ENCODE assay signal across 9 cellular contexts in the genomic region with DNA sequence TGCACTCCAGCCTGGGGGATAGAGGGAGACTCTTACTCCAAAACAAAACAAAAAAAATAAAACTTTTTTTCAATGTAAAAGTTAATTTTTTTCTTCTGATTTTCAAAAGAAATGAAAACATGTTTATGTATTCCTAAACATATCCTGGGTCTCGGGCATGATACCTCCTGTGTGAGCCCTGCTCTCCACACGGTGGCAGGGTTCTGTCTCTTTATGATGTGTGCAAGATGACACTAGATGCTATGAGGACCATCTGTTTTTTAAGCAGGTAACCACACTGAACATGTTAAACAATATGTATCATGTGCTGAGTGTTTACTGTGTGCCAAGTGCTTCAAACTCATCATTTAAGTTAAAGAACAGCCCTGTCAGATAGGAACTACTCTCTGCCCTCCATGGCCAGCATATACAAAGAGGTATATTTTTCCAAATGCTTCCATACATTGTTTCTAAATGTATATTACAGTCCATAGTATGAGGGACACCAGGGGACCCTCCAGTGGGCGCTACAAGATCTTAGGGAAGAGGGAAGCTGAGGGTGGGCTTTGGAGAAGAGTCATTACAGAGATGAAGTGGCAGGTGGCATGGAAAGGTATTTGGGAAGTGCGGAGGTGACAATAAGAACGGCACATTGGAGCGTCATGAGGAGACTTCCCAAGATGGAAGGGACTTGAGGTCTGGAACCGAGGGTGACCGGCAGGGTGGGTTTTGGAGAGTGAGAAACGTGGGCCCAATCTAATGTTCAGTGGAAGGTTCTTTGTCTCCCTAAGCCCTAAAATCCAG. TPM values are rescaled to one million over a fixed set of nuclear protein-coding genes. Genes with fewer than 3 reads are reported as not detected.
DNase-seq lines count a peak whose midpoint lies in the region; ATAC-seq and TF ChIP-seq lines count a peak whose summit lies in the region.
"Had no signal": no experiment of that assay in that cellular context is flagged by ENCODE, and none has a peak within 500 bp of the region (broad histone marks: within the 10 kb centered on the region; RNA-seq: fewer than 3 reads in every experiment).

No MANE protein-coding gene starts in this region.

- POLR2A ChIA-PET in activated CD4-positive, alpha-beta T cell treated with anti-CD3 and anti-CD28 coated beads for 36 hours (lab: Charles Lee): no interaction called here

- H3K27me3 Mint-ChIP-seq in activated CD4-positive, alpha-beta T cell treated with anti-CD3 and anti-CD28 coated beads for 36 hours: no peaks in the 10 kb centered on the region

- no peak overlapping the region for H3K4me3 Mint-ChIP-seq in activated CD4-positive, alpha-beta T cell treated with anti-CD3 and anti-CD28 coated beads for 36 hours

- intact Hi-C loops in activated CD4-positive, alpha-beta T cell treated with anti-CD3 and anti-CD28 coated beads for 36 hours (cut with DNase I, micrococcal nuclease): loop anchor here (1.0 to 10.0 kb wide), 9 partner anchors 145 to 678 kb away; a partner anchor contains a TSS

- no peaks in the 10 kb centered on the region for H3K9me3 Mint-ChIP-seq in activated CD4-positive, alpha-beta T cell treated with anti-CD3 and anti-CD28 coated beads for 36 hours (ENCODE audit: low read depth)
- H3K9me3 Mint-ChIP-seq: naive B cell had no signal

- peaks cover 20% of the 10 kb centered on the region for H3K4me1 Mint-ChIP-seq in activated CD4-positive, alpha-beta T cell treated with anti-CD3 and anti-CD28 coated beads for 36 hours

- CTCF ChIA-PET in activated CD4-positive, alpha-beta T cell treated with anti-CD3 and anti-CD28 coated beads for 36 hours (lab: Charles Lee): interaction anchor here (1.0 to 9.0 kb wide), 20 partner anchors 11 to 347 kb away, joined by 3 to 57 read pairs (median 4); no protein-coding TSS in a partner anchor

- peak; percentile 67 for ATAC-seq in activated CD4-positive, alpha-beta T cell treated with anti-CD3 and anti-CD28 coated beads for 36 hours
- peak; percentile 52 for ATAC-seq in HG03439 (IDR thresholded peaks at IDR 0.05; ENCODE audit: unreplicated experiment)
- ATAC-seq in GM18520 (IDR thresholded peaks at IDR 0.05; ENCODE audit: unreplicated experiment): no peak
- no peak for ATAC-seq in HG02884 (IDR thresholded peaks at IDR 0.05; ENCODE audit: unreplicated experiment)

- peak; percentile 60 for DNase-seq in activated CD4-positive, alpha-beta T cell treated with anti-CD3 and anti-CD28 coated beads for 36 hours
- no peak for DNase-seq in activated CD4-positive, alpha-beta T cell treated with anti-CD3 and anti-CD28 coated beads, Interleukin-2, amount 50 U/mL, for 1 hour
- DNase-seq in NOMO-1 treated with dmso at 0.1 percent for 144 hours (lab: John Stamatoyannopoulos, UW; ENCODE audit: unreplicated experiment) (peak; percentile 55), epithelial cell of proximal tubule (ENCODE audit: low read depth) (no peak), cerebellum (ENCODE audit: low spot score) (no peak)

- H3K36me3 Mint-ChIP-seq in activated CD4-positive, alpha-beta T cell treated with anti-CD3 and anti-CD28 coated beads for 36 hours (ENCODE audit: low read depth): no peaks in the 10 kb centered on the region
- H3K36me3 Mint-ChIP-seq: naive B cell had no signal

- peak; percentile 49 for TF ChIP-seq CTCF in epithelial cell of proximal tubule (conservative IDR thresholded peaks at IDR 0.05; ENCODE audit: low read depth, low read length)

- H3K4me3 ChIP-seq in epithelial cell of proximal tubule (ENCODE audit: low read depth, low read length): no peak overlapping the region

- no peak overlapping the region for H3K27ac Mint-ChIP-seq in activated CD4-positive, alpha-beta T cell treated with anti-CD3 and anti-CD28 coated beads for 36 hours

RNA-seq across cellular contexts. Expression of a gene that starts 28.5 kb away (rescaled TPM):
- total RNA-seq in activated CD4-positive, alpha-beta T cell treated with anti-CD3 and anti-CD28 coated beads for 36 hours: 10 to 100 TPM; 16.0 to 21.1 TPM
- total RNA-seq in epithelial cell of proximal tubule: 2.5 and 2.7 TPM in 2 replicates
- total RNA-seq in cerebellum: 36.3 TPM

Comparison
In these comparisons a context has a peak if more than half of its experiments do, and no peak if none do; other contexts are left out.
1. DNase-seq: peak in activated CD4-positive, alpha-beta T cell treated with anti-CD3 and anti-CD28 coated beads for 36 hours (single experiment) and NOMO-1 treated with dmso at 0.1 percent for 144 hours (single experiment); none in activated CD4-positive, alpha-beta T cell treated with anti-CD3 and anti-CD28 coated beads, Interleukin-2, amount 50 U/mL, for 1 hour (single experiment), epithelial cell of proximal tubule (single experiment) and cerebellum (single experiment).
2. ATAC-seq: peak in activated CD4-positive, alpha-beta T cell treated with anti-CD3 and anti-CD28 coated beads for 36 hours (single experiment) and HG03439 (single experiment); none in GM18520 (single experiment) and HG02884 (single experiment).